1 cellular context compared by ENCODE assay signal in genomic region chr17:16081507-16082087, GRCh38.
A peak's percentile ranks its signal among the peaks of the same experiment; 100 is the strongest.
TF ChIP-seq lines count a peak whose summit lies in the region.

No MANE protein-coding gene starts in this region.

TF ChIP-seq in HepG2, 621 proteins besides CTCF, POLR2A, EP300 and RAD21 (continued from another document and continues in another):
- TF ChIP-seq ZNF280D (CRISPR knock-in tag; IDR thresholded peaks at IDR 0.05), result 0 out of 2 replicates have a peak, but pooled peaks have one; percentile 54
- TF ChIP-seq TEF (CRISPR knock-in tag; IDR thresholded peaks at IDR 0.05), result no peak
- no peak for TF ChIP-seq ZNF572 (CRISPR knock-in tag; IDR thresholded peaks at IDR 0.05)
- no peak for TF ChIP-seq NRL (CRISPR knock-in tag; IDR thresholded peaks at IDR 0.05; ENCODE audit: borderline replicate concordance)
- TF ChIP-seq SMAD1 (CRISPR knock-in tag; IDR thresholded peaks at IDR 0.05; ENCODE audit: borderline replicate concordance, low read depth), result no peak
- no peak for TF ChIP-seq SALL1 (CRISPR knock-in tag; IDR thresholded peaks at IDR 0.05)
- TF ChIP-seq ZNF598 (CRISPR knock-in tag; IDR thresholded peaks at IDR 0.05; ENCODE audit: borderline replicate concordance), result no peak
- no peak for TF ChIP-seq MAFF (IDR thresholded peaks at IDR 0.05; ENCODE audit: low read depth, low read length)
- TF ChIP-seq PAWR (CRISPR knock-in tag; IDR thresholded peaks at IDR 0.05; ENCODE audit: borderline replicate concordance), result no peak
- no peak for TF ChIP-seq ZBTB4 (CRISPR knock-in tag; IDR thresholded peaks at IDR 0.05; ENCODE audit: borderline replicate concordance)
- TF ChIP-seq KDM5B (CRISPR knock-in tag; IDR thresholded peaks at IDR 0.05; ENCODE audit: borderline replicate concordance), result no peak
- peak; percentile 100 for TF ChIP-seq ZNF432 (CRISPR knock-in tag; IDR thresholded peaks at IDR 0.05; ENCODE audit: borderline replicate concordance)
- no peak for TF ChIP-seq ZGPAT (CRISPR knock-in tag; IDR thresholded peaks at IDR 0.05)
- TF ChIP-seq U2AF2 (IDR thresholded peaks at IDR 0.05; ENCODE audit: low read depth, low read length), result no peak
- TF ChIP-seq TCF12 (IDR thresholded peaks at IDR 0.05), result no peak
- TF ChIP-seq TCF12 (CRISPR knock-in tag; IDR thresholded peaks at IDR 0.05), result no peak
- TF ChIP-seq ZNF331 (CRISPR knock-in tag; IDR thresholded peaks at IDR 0.05), result no peak
- no peak for TF ChIP-seq POGK (CRISPR knock-in tag; conservative IDR thresholded peaks at IDR 0.05)
- TF ChIP-seq ZNF883 (CRISPR knock-in tag; IDR thresholded peaks at IDR 0.05; ENCODE audit: not compliant biosample characterization), result no peak
- 0 out of 2 replicates have a peak, but pooled peaks have one; percentile 7 for TF ChIP-seq HNF4A (CRISPR knock-in tag; IDR thresholded peaks at IDR 0.05)
- TF ChIP-seq SP1 (IDR thresholded peaks at IDR 0.05), result no peak
- no peak for TF ChIP-seq SP1 (CRISPR knock-in tag; IDR thresholded peaks at IDR 0.05)
- TF ChIP-seq ZNF749 (CRISPR knock-in tag; IDR thresholded peaks at IDR 0.05; ENCODE audit: borderline replicate concordance), result no peak
- no peak for TF ChIP-seq NPAS2 (CRISPR knock-in tag; IDR thresholded peaks at IDR 0.05; ENCODE audit: borderline replicate concordance)
- TF ChIP-seq ZNF782 (CRISPR knock-in tag; IDR thresholded peaks at IDR 0.05; ENCODE audit: borderline replicate concordance), result no peak
- TF ChIP-seq HIVEP1 (CRISPR knock-in tag; IDR thresholded peaks at IDR 0.05), result no peak
- no peak for TF ChIP-seq KLF9 (CRISPR knock-in tag; IDR thresholded peaks at IDR 0.05; ENCODE audit: low read depth)
- no peak for TF ChIP-seq HMGXB3 (CRISPR knock-in tag; IDR thresholded peaks at IDR 0.05; ENCODE audit: borderline replicate concordance)
- no peak for TF ChIP-seq MYNN (CRISPR knock-in tag; IDR thresholded peaks at IDR 0.05; ENCODE audit: low read depth)
- peak; percentile 27; the same call in 1 of the 2 replicates for TF ChIP-seq ZMYM4 (CRISPR knock-in tag; IDR thresholded peaks at IDR 0.05)
- TF ChIP-seq ARHGAP35 (CRISPR knock-in tag; IDR thresholded peaks at IDR 0.05; ENCODE audit: borderline replicate concordance), result no peak
- no peak for TF ChIP-seq ZFP41 (CRISPR knock-in tag; IDR thresholded peaks at IDR 0.05; ENCODE audit: borderline replicate concordance)
- peak; percentile 43; the same call in 1 of the 2 replicates for TF ChIP-seq ZNF644 (CRISPR knock-in tag; IDR thresholded peaks at IDR 0.05; ENCODE audit: low read depth)
- no peak for TF ChIP-seq HDAC6 (IDR thresholded peaks at IDR 0.05; ENCODE audit: low read depth, low read length)
- no peak for TF ChIP-seq SOX13 (IDR thresholded peaks at IDR 0.05)
- peak in 1 of 2 experiments; percentile 60; a peak in 2 of 4 replicates for TF ChIP-seq SOX13 (CRISPR knock-in tag; conservative IDR thresholded peaks at IDR 0.05 in 1 of 2, IDR thresholded peaks at IDR 0.05 in 1 of 2)
- TF ChIP-seq FOXP1 (IDR thresholded peaks at IDR 0.05), result no peak
- TF ChIP-seq FOXP1 (CRISPR knock-in tag; IDR thresholded peaks at IDR 0.05), result peak; percentile 23; the same call in 1 of the 2 replicates
- no peak for TF ChIP-seq MTF2 (CRISPR knock-in tag; IDR thresholded peaks at IDR 0.05; ENCODE audit: borderline replicate concordance)
- no peak for TF ChIP-seq PRDM15 (CRISPR knock-in tag; IDR thresholded peaks at IDR 0.05)
- TF ChIP-seq SOX5 (CRISPR knock-in tag; IDR thresholded peaks at IDR 0.05; ENCODE audit: borderline replicate concordance), result 0 out of 2 replicates have a peak, but pooled peaks have one; percentile 38
- no peak for TF ChIP-seq HMG20A (CRISPR knock-in tag; IDR thresholded peaks at IDR 0.05; ENCODE audit: borderline replicate concordance)
- TF ChIP-seq ZNF552 (CRISPR knock-in tag; IDR thresholded peaks at IDR 0.05; ENCODE audit: borderline replicate concordance), result no peak
- TF ChIP-seq ADNP (CRISPR knock-in tag; IDR thresholded peaks at IDR 0.05), result no peak
- no peak for TF ChIP-seq BRCA1 (CRISPR knock-in tag; IDR thresholded peaks at IDR 0.05)
- no peak for TF ChIP-seq ZNF296 (CRISPR knock-in tag; conservative IDR thresholded peaks at IDR 0.05)
- no peak for TF ChIP-seq ZNF136 (CRISPR knock-in tag; IDR thresholded peaks at IDR 0.05; ENCODE audit: low read depth)
- no peak for TF ChIP-seq SIX1 (CRISPR knock-in tag; IDR thresholded peaks at IDR 0.05; ENCODE audit: borderline replicate concordance)
- no peak for TF ChIP-seq ZBTB7B (CRISPR knock-in tag; IDR thresholded peaks at IDR 0.05)
- TF ChIP-seq ZSCAN22 (CRISPR knock-in tag; IDR thresholded peaks at IDR 0.05), result no peak
